1 cellular context compared by ENCODE assay signal in genomic region chr19:674282-675151, GRCh38.
TF ChIP-seq lines count a peak whose summit lies in the region.

No MANE protein-coding gene starts in this region.

TF ChIP-seq in K562, 482 proteins besides CTCF, POLR2A, EP300 and RAD21:
- no peak for TF ChIP-seq CBX2 (IDR thresholded peaks at IDR 0.05; ENCODE audit: insufficient read depth, low read length, poor library complexity, severe bottlenecking)
- no peak for TF ChIP-seq ELF4 (CRISPR knock-in tag; IDR thresholded peaks at IDR 0.05)
- TF ChIP-seq ZNF592 (IDR thresholded peaks at IDR 0.05): no peak
- TF ChIP-seq ZBTB1 (CRISPR knock-in tag; IDR thresholded peaks at IDR 0.05; ENCODE audit: borderline replicate concordance, low read depth): no peak
- TF ChIP-seq ARID3B (CRISPR knock-in tag; IDR thresholded peaks at IDR 0.05; ENCODE audit: borderline replicate concordance): no peak
- no peak for TF ChIP-seq CHD1 (IDR thresholded peaks at IDR 0.05; ENCODE audit: low read length)
- TF ChIP-seq HOMEZ (CRISPR knock-in tag; IDR thresholded peaks at IDR 0.05): no peak
- TF ChIP-seq, protein P1, sequence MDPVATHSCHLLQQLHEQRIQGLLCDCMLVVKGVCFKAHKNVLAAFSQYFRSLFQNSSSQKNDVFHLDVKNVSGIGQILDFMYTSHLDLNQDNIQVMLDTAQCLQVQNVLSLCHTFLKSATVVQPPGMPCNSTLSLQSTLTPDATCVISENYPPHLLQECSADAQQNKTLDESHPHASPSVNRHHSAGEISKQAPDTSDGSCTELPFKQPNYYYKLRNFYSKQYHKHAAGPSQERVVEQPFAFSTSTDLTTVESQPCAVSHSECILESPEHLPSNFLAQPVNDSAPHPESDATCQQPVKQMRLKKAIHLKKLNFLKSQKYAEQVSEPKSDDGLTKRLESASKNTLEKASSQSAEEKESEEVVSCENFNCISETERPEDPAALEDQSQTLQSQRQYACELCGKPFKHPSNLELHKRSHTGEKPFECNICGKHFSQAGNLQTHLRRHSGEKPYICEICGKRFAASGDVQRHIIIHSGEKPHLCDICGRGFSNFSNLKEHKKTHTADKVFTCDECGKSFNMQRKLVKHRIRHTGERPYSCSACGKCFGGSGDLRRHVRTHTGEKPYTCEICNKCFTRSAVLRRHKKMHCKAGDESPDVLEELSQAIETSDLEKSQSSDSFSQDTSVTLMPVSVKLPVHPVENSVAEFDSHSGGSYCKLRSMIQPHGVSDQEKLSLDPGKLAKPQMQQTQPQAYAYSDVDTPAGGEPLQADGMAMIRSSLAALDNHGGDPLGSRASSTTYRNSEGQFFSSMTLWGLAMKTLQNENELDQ (CRISPR knock-in tag; IDR thresholded peaks at IDR 0.05; ENCODE audit: borderline replicate concordance): no peak
- TF ChIP-seq RBM22 (IDR thresholded peaks at IDR 0.05; ENCODE audit: low read depth, low read length, poor library complexity, severe bottlenecking): peak; percentile 13
- TF ChIP-seq XRCC4 (IDR thresholded peaks at IDR 0.05; ENCODE audit: extremely low read depth, insufficient read depth, insufficient read length): no peak
- TF ChIP-seq ZKSCAN3 (CRISPR knock-in tag; IDR thresholded peaks at IDR 0.05): no peak
- TF ChIP-seq HOXB6 (CRISPR knock-in tag; IDR thresholded peaks at IDR 0.05; ENCODE audit: borderline replicate concordance): no peak
- TF ChIP-seq POLR2G (IDR thresholded peaks at IDR 0.05; ENCODE audit: low read depth, low read length): 0 out of 2 replicates have a peak, but pooled peaks have one; percentile 46
- TF ChIP-seq CREB5 (CRISPR knock-in tag; IDR thresholded peaks at IDR 0.05): no peak
- no peak for TF ChIP-seq PREB (CRISPR knock-in tag; IDR thresholded peaks at IDR 0.05)
TF ChIP-seq in K562: peak in this region for 2.
